In the genomic region with DNA sequence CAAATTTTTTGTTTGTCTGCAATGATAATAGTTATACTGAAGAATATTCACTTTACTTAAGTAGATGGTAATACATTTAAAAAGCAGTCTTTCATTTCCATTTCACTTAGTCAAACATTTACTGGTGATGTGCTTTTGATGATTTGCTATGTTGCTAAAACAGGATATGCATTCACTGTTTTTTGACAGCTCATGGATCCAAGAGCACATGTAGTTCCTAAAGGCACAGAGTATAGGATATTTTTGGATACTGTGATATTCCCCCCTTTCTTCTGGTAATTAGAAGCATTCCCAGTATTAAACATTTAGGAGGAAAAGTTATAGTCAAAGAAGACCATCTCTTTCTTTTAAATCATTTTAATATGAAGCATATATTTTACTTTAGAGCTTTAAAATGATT, we compare ENCODE assay signal across 16 cellular contexts. TPM values are rescaled to one million over a fixed set of nuclear protein-coding genes. Genes with fewer than 3 reads are reported as not detected.
DNase-seq lines count a peak whose midpoint lies in the region; ATAC-seq and TF ChIP-seq lines count a peak whose summit lies in the region.
"Had no signal": no experiment of that assay in that cellular context is flagged by ENCODE, and none has a peak within 500 bp of the region (broad histone marks: within the 10 kb centered on the region; RNA-seq: fewer than 3 reads in every experiment).

No MANE protein-coding gene starts in this region.

- H3K36me3 ChIP-seq in transverse colon: no peaks in the 10 kb centered on the region

- TF ChIP-seq CTCF in transverse colon (IDR thresholded peaks at IDR 0.05) (no peak), GM10248 (IDR thresholded peaks at IDR 0.05; ENCODE audit: control extremely low read depth, extremely low read depth, low read depth, missing control alignments) (no peak)

- CTCF ChIA-PET in GM10248 (lab: Yijun Ruan, JAX): interaction anchor here (1.5 to 3.8 kb wide), 8 partner anchors 9 to 158 kb away, joined by 3 to 15 read pairs (median 5); no protein-coding TSS in a partner anchor

- peak overlapping the region in 3 of 4 donors; percentile 15 to 47 (median 26) for H3K27ac ChIP-seq in transverse colon
- H3K27ac ChIP-seq: GM23248 had no signal

- POLR2A ChIA-PET in GM10248 (lab: Yijun Ruan, JAX): no interaction called here

- DNase-seq in activated CD4-positive, alpha-beta T cell treated with anti-CD3 and anti-CD28 coated beads, Interleukin-2, amount 10 ng/mL, durations not matched to agents 24 days and 14 days: no peak
- no peak for DNase-seq in activated CD4-positive, alpha-beta T cell treated with anti-CD3 and anti-CD28 coated beads, Interleukin-2, amount 50 U/mL, for 4 hours
- DNase-seq in left ventricle myocardium superior (no peak), Right ventricle myocardium inferior (ENCODE audit: missing footprints) (no peak), kidney tubule cell (ENCODE audit: low spot score) (peak; percentile 39), transverse colon (no peak), GM10248 (ENCODE audit: extremely low spot score) (no peak)
- DNase-seq: 8988T, C1 segment of cervical spinal cord, GM23248, Kasumi-1, NCI-H187 treated with DMSO at 0.1 percent for 48 hours, NCI-H446, PC-3 had no signal

- no peaks in the 10 kb centered on the region for H3K9me3 Mint-ChIP-seq in activated CD4-positive, alpha-beta T cell treated with anti-CD3 and anti-CD28 coated beads, Interleukin-2, amount 10 ng/mL, durations not matched to agents 24 days and 14 days
- H3K9me3 Mint-ChIP-seq in activated T-helper 17 cell treated with anti-CD3 and anti-CD28 coated beads, Interleukin-2, amount 50 U/mL, for 72 hours: no peaks in the 10 kb centered on the region

- TF ChIP-seq EP300 in transverse colon (IDR thresholded peaks at IDR 0.05; ENCODE audit: low read depth): no peak

- no peaks in the 10 kb centered on the region for H3K9me3 ChIP-seq in transverse colon

- H3K4me1 Mint-ChIP-seq in activated CD4-positive, alpha-beta T cell treated with anti-CD3 and anti-CD28 coated beads, Interleukin-2, amount 10 ng/mL, durations not matched to agents 24 days and 14 days: peaks cover 51% of the 10 kb centered on the region
- H3K4me1 Mint-ChIP-seq in activated T-helper 17 cell treated with anti-CD3 and anti-CD28 coated beads, Interleukin-2, amount 50 U/mL, for 72 hours: peaks cover 44% of the 10 kb centered on the region

- H3K4me3 ChIP-seq in transverse colon: no peak overlapping the region
- H3K4me3 ChIP-seq: GM12878, GM23248 had no signal

- no peak overlapping the region for H3K4me3 Mint-ChIP-seq in activated CD4-positive, alpha-beta T cell treated with anti-CD3 and anti-CD28 coated beads, Interleukin-2, amount 10 ng/mL, durations not matched to agents 24 days and 14 days
- H3K4me3 Mint-ChIP-seq in activated T-helper 17 cell treated with anti-CD3 and anti-CD28 coated beads, Interleukin-2, amount 50 U/mL, for 72 hours: no peak overlapping the region

- intact Hi-C loops in activated CD4-positive, alpha-beta T cell treated with anti-CD3 and anti-CD28 coated beads, Interleukin-2, amount 10 ng/mL, durations not matched to agents 24 days and 14 days (cut with micrococcal nuclease): no loop called here
- intact Hi-C loops in left ventricle myocardium superior (cut with micrococcal nuclease) (no loop called here), Right ventricle myocardium inferior (cut with DNase I) (no loop called here), transverse colon (cut with DNase I; ENCODE audit: low total_unique reads) (no loop called here)

- peaks cover 44% of the 10 kb centered on the region for H3K36me3 Mint-ChIP-seq in activated CD4-positive, alpha-beta T cell treated with anti-CD3 and anti-CD28 coated beads, Interleukin-2, amount 10 ng/mL, durations not matched to agents 24 days and 14 days (ENCODE audit: low read depth)
- peaks cover 81% of the 10 kb centered on the region for H3K36me3 Mint-ChIP-seq in activated T-helper 17 cell treated with anti-CD3 and anti-CD28 coated beads, Interleukin-2, amount 50 U/mL, for 72 hours (ENCODE audit: low read depth)

- peak; percentile 58 for ATAC-seq in left ventricle myocardium superior
- no peak for ATAC-seq in Right ventricle myocardium inferior
- ATAC-seq in activated T-helper 17 cell treated with anti-CD3 and anti-CD28 coated beads, Interleukin-2, amount 50 U/mL, for 72 hours (replicated peaks): no peak
- ATAC-seq: PC-3 had no signal

- in situ Hi-C loops in transverse colon (cut with MboI; ENCODE audit: low pct_ligation_motif_present in 1 of 4, low pct_unique_long_range_greater_than_20kb in 1 of 4, low sequenced_read_pairs in 3 of 4): no loop called here

- no peaks in the 10 kb centered on the region for H3K27me3 Mint-ChIP-seq in activated CD4-positive, alpha-beta T cell treated with anti-CD3 and anti-CD28 coated beads, Interleukin-2, amount 10 ng/mL, durations not matched to agents 24 days and 14 days
- H3K27me3 Mint-ChIP-seq in activated T-helper 17 cell treated with anti-CD3 and anti-CD28 coated beads, Interleukin-2, amount 50 U/mL, for 72 hours: no peaks in the 10 kb centered on the region

- TF ChIP-seq POLR2A in transverse colon (IDR thresholded peaks at IDR 0.05): no peak

- H3K4me1 ChIP-seq in transverse colon: peaks cover 24 to 83% (median 50%) of the 10 kb centered on the region in 4 donors

- no peaks in the 10 kb centered on the region for H3K27me3 ChIP-seq in transverse colon

- H3K27ac Mint-ChIP-seq in activated CD4-positive, alpha-beta T cell treated with anti-CD3 and anti-CD28 coated beads, Interleukin-2, amount 10 ng/mL, durations not matched to agents 24 days and 14 days: peak overlapping the region; percentile 13
- H3K27ac Mint-ChIP-seq in activated T-helper 17 cell treated with anti-CD3 and anti-CD28 coated beads, Interleukin-2, amount 50 U/mL, for 72 hours: no peak overlapping the region

RNA-seq across cellular contexts. Expression of a gene that starts 45.9 kb away (rescaled TPM):
- total RNA-seq in activated CD4-positive, alpha-beta T cell treated with anti-CD3 and anti-CD28 coated beads, Interleukin-2, amount 10 ng/mL, durations not matched to agents 24 days and 14 days: 306 and 307 TPM in 2 replicates
- total RNA-seq in left ventricle myocardium superior: 102 TPM
- 107 TPM for total RNA-seq in Right ventricle myocardium inferior
- total RNA-seq in transverse colon: 10 to 100 TPM; 34.0 to 87.2 (median 57.7) TPM
- total RNA-seq in activated T-helper 17 cell treated with anti-CD3 and anti-CD28 coated beads, Interleukin-2, amount 50 U/mL, for 72 hours: 100 to 1,000 TPM; 155 to 209 TPM
